In genomic region chr22:23750374-23750743, GRCh38 we compare ENCODE assay signal across 8 cellular contexts. TPM values are rescaled to one million over a fixed set of nuclear protein-coding genes. Genes with fewer than 3 reads are reported as not detected.
DNase-seq lines count a peak whose midpoint lies in the region; ATAC-seq and TF ChIP-seq lines count a peak whose summit lies in the region.

No MANE protein-coding gene starts in this region.

- CTCF ChIA-PET in SK-N-SH (lab: Yijun Ruan, JAX): interaction anchor here (1.2 to 1.6 kb wide), 2 partner anchors 9 to 144 kb away, joined by 3 to 4 read pairs; partner anchors contain the start of gene MIF

- TF ChIP-seq RAD21 in SK-N-SH (IDR thresholded peaks at IDR 0.05; ENCODE audit: low read length): no peak

- H3K4me2 ChIP-seq in SK-N-SH: peak overlapping the region; percentile 84
- peak overlapping the region; percentile 99 for H3K4me2 ChIP-seq in fibroblast of lung (ENCODE audit: extremely low read depth, insufficient read depth, low read length)

- H3K36me3 Mint-ChIP-seq in progenitor cell of endocrine pancreas (ENCODE audit: insufficient read depth): peaks cover 4% of the 10 kb centered on the region

- no peaks in the 10 kb centered on the region for H4K20me1 ChIP-seq in SK-N-SH (ENCODE audit: insufficient read depth)
- H4K20me1 ChIP-seq in fibroblast of lung (ENCODE audit: control insufficient read depth, extremely low read depth, insufficient read depth, low read length): no peaks in the 10 kb centered on the region

- ATAC-seq in HG03175 (IDR thresholded peaks at IDR 0.05; ENCODE audit: unreplicated experiment) (no peak), GM21528 (IDR thresholded peaks at IDR 0.05; ENCODE audit: low FRiP score, unreplicated experiment) (no peak)

- POLR2A ChIA-PET in SK-N-SH (lab: Yijun Ruan, JAX): interaction anchor here (1.0 to 2.3 kb wide), 2 partner anchors 9 to 13 kb away, joined by 4 to 9 read pairs; no protein-coding TSS in a partner anchor

- DNase-seq in GM06990 (ENCODE audit: extremely low read depth, insufficient read length): no peak
- no peak for DNase-seq in SK-N-SH
- no peak for DNase-seq in fibroblast of lung (ENCODE audit: low read depth in 2 of 2)
- no peak for DNase-seq in progenitor cell of endocrine pancreas (ENCODE audit: low spot score, unreplicated experiment)
- no peak for DNase-seq in COLO668 (lab: John Stamatoyannopoulos, UW; ENCODE audit: unreplicated experiment)
- DNase-seq in GM19240 (ENCODE audit: insufficient read length, low spot score): no peak

- no peaks in the 10 kb centered on the region for H3F3A ChIP-seq in SK-N-SH (replicated peaks; ENCODE audit: insufficient read depth)

- H3K27ac Mint-ChIP-seq in progenitor cell of endocrine pancreas: peak overlapping the region; percentile 94

- TF ChIP-seq CTCF in GM06990 (IDR thresholded peaks at IDR 0.05; ENCODE audit: insufficient read depth, low read length, poor library complexity, severe bottlenecking) (no peak), SK-N-SH (IDR thresholded peaks at IDR 0.05) (no peak), fibroblast of lung (conservative IDR thresholded peaks at IDR 0.05 in 1 of 2, IDR thresholded peaks at IDR 0.05 in 1 of 2; ENCODE audit: low read depth in 1 of 2, low read length in 2 of 2) (no peak), progenitor cell of endocrine pancreas (IDR thresholded peaks at IDR 0.05; ENCODE audit: unreplicated experiment) (no peak)

- H3K79me2 ChIP-seq in SK-N-SH (ENCODE audit: insufficient read depth) (peaks cover 34% of the 10 kb centered on the region), fibroblast of lung (ENCODE audit: control insufficient read depth, insufficient read depth, low read length) (no peaks in the 10 kb centered on the region)

- peaks cover 0 to 10% of the 10 kb centered on the region in 2 experiments; a peak in 2 of 4 replicates for H3K4me1 ChIP-seq in SK-N-SH (ENCODE audit: control insufficient read depth in 1 of 2, insufficient read depth in 2 of 2, low read depth in 1 of 2, low read length in 1 of 2)
- no peaks in the 10 kb centered on the region for H3K4me1 ChIP-seq in fibroblast of lung (ENCODE audit: control insufficient read depth, extremely low read depth, insufficient read depth, low read length)

- no peaks in the 10 kb centered on the region for H3K9me3 Mint-ChIP-seq in progenitor cell of endocrine pancreas (ENCODE audit: low read depth)

- no peak for TF ChIP-seq EP300 in SK-N-SH (IDR thresholded peaks at IDR 0.05; ENCODE audit: borderline replicate concordance in 1 of 2, low read depth in 1 of 2, low read length in 1 of 2)

- H3K4me3 ChIP-seq in GM06990 (replicated peaks; ENCODE audit: low read depth, low read length) (peak overlapping the region; percentile 74), SK-N-SH (ENCODE audit: low read depth in 2 of 2, low read length in 1 of 2) (peak overlapping the region; percentile 78 to 81), fibroblast of lung (replicated peaks in 1 of 4; ENCODE audit: control extremely low read depth in 1 of 4, insufficient read depth in 1 of 4, low read depth in 3 of 4, low read length in 4 of 4) (peak overlapping the region; percentile 80 to 95 (median 85))

- H2AFZ ChIP-seq in SK-N-SH (ENCODE audit: low read depth) (peak overlapping the region; percentile 93), fibroblast of lung (ENCODE audit: low read length) (peak overlapping the region; percentile 83)

- H3K9me3 ChIP-seq in SK-N-SH: no peaks in the 10 kb centered on the region
- no peaks in the 10 kb centered on the region for H3K9me3 ChIP-seq in fibroblast of lung (ENCODE audit: control insufficient read depth, insufficient read depth, low read depth, low read length)

- peak overlapping the region; percentile 5 to 40; a peak in 1 of 4 replicates for H3K27ac ChIP-seq in SK-N-SH (ENCODE audit: low read depth in 2 of 2, low read length in 1 of 2)
- peak overlapping the region; percentile 42 for H3K27ac ChIP-seq in fibroblast of lung (ENCODE audit: insufficient read depth, low read length)

- H3K27me3 Mint-ChIP-seq in progenitor cell of endocrine pancreas: no peaks in the 10 kb centered on the region

- H3K36me3 ChIP-seq in GM06990 (ENCODE audit: control insufficient read depth, insufficient read depth, low read length) (no peaks in the 10 kb centered on the region), SK-N-SH (replicated peaks in 1 of 2; ENCODE audit: control insufficient read depth in 1 of 2, insufficient read depth in 2 of 2, low read length in 1 of 2) (no peaks in the 10 kb centered on the region), fibroblast of lung (ENCODE audit: control insufficient read depth, insufficient read depth, low read length) (no peaks in the 10 kb centered on the region)

- H3K27me3 ChIP-seq in GM06990 (replicated peaks; ENCODE audit: control insufficient read depth, insufficient read depth, low read length) (no peaks in the 10 kb centered on the region), SK-N-SH (ENCODE audit: insufficient read depth) (no peaks in the 10 kb centered on the region), fibroblast of lung (ENCODE audit: control insufficient read depth, insufficient read depth, low read length) (no peaks in the 10 kb centered on the region)

- WGBS in SK-N-SH (ENCODE audit: low lambda C conversion rate): 21% methylated on average over 7 of the region's 7 CpGs

- no peaks in the 10 kb centered on the region for H3K9me2 ChIP-seq in SK-N-SH

- H3K9ac ChIP-seq in SK-N-SH: peak overlapping the region; percentile 83
- peak overlapping the region; percentile 73 for H3K9ac ChIP-seq in fibroblast of lung (ENCODE audit: insufficient read depth, low read length)

- peak overlapping the region; percentile 79 for H3K4me3 Mint-ChIP-seq in progenitor cell of endocrine pancreas (ENCODE audit: low read depth)

- H3K4me1 Mint-ChIP-seq in progenitor cell of endocrine pancreas (ENCODE audit: low read depth): peaks cover 20% of the 10 kb centered on the region

TF ChIP-seq in SK-N-SH, 30 proteins besides CTCF, POLR2A, EP300 and RAD21 (continues in another document):
- TF ChIP-seq MXI1 (IDR thresholded peaks at IDR 0.05; ENCODE audit: low read depth, low read length): no peak
- no peak for TF ChIP-seq TEAD4 (IDR thresholded peaks at IDR 0.05; ENCODE audit: borderline replicate concordance, insufficient read depth)
- TF ChIP-seq YY1 (IDR thresholded peaks at IDR 0.05; ENCODE audit: low read depth): no peak

RNA-seq across cellular contexts. Expression of gene ZNF70, which starts 0.6 kb away (rescaled TPM):
- polyA plus RNA-seq in SK-N-SH (2012; rRNA removed): 0.77 and 0.80 TPM in 2 replicates
- polyA plus RNA-seq in SK-N-SH (2012; cell fraction: cytosol; rRNA removed): 0.48 and 0.66 TPM in 2 replicates
- polyA plus RNA-seq in SK-N-SH (2012; cell fraction: nucleus; rRNA removed): 2.2 and 2.5 TPM in 2 replicates
- 2.8 and 3.1 TPM in 2 replicates for total RNA-seq in fibroblast of lung
- polyA plus RNA-seq in fibroblast of lung: 1.0 and 1.2 TPM in 2 replicates
- polyA plus RNA-seq in fibroblast of lung (2012): 1.4 and 2.6 TPM in 2 replicates
- 18.3 and 22.9 TPM in 2 replicates for polyA minus RNA-seq in fibroblast of lung (ENCODE audit: low replicate concordance)
- 8.9 and 9.8 TPM in 2 replicates for total RNA-seq in progenitor cell of endocrine pancreas

RNA-seq across cellular contexts. Expression of gene VPREB3, which starts 3.9 kb away (rescaled TPM):
- polyA plus RNA-seq in SK-N-SH (2012; rRNA removed) (0.54 TPM in 1 of 2 replicates, not detected in the other), fibroblast of lung (not detected in 2 replicates)
- 0.19 and 0.30 TPM in 2 replicates for polyA plus RNA-seq in SK-N-SH (2012; cell fraction: cytosol; rRNA removed)
- polyA plus RNA-seq in SK-N-SH (2012; cell fraction: nucleus; rRNA removed): not detected in 2 replicates
- total RNA-seq in fibroblast of lung (not detected in 2 replicates), progenitor cell of endocrine pancreas (not detected in 2 replicates)
- not detected in 2 replicates for polyA plus RNA-seq in fibroblast of lung (2012)
- polyA minus RNA-seq in fibroblast of lung (ENCODE audit: low replicate concordance): 1.2 TPM in 1 of 2 replicates, not detected in the other

RNA-seq across cellular contexts. Expression of gene C22orf15, which starts 12.4 kb away (rescaled TPM):
- polyA plus RNA-seq in SK-N-SH (2012; rRNA removed) (1.6 and 2.5 TPM in 2 replicates), fibroblast of lung (0.71 and 1.4 TPM in 2 replicates)
- polyA plus RNA-seq in SK-N-SH (2012; cell fraction: cytosol; rRNA removed): 0.80 and 1.2 TPM in 2 replicates
- 6.0 and 8.1 TPM in 2 replicates for polyA plus RNA-seq in SK-N-SH (2012; cell fraction: nucleus; rRNA removed)
- total RNA-seq in fibroblast of lung (2.5 and 3.9 TPM in 2 replicates), progenitor cell of endocrine pancreas (not detected in 2 replicates)
- polyA plus RNA-seq in fibroblast of lung (2012): 1.4 and 1.7 TPM in 2 replicates
- polyA minus RNA-seq in fibroblast of lung (ENCODE audit: low replicate concordance): 0.93 and 0.94 TPM in 2 replicates

RNA-seq across cellular contexts. Expression of gene CHCHD10, which starts 17.4 kb away (rescaled TPM):
- 27.7 and 70.1 TPM in 2 replicates for polyA plus RNA-seq in SK-N-SH (2012; rRNA removed)
- polyA plus RNA-seq in SK-N-SH (2012; cell fraction: cytosol; rRNA removed): 50.5 and 57.1 TPM in 2 replicates
- 31.9 and 32.3 TPM in 2 replicates for polyA plus RNA-seq in SK-N-SH (2012; cell fraction: nucleus; rRNA removed)
- total RNA-seq in fibroblast of lung: 3.6 and 5.4 TPM in 2 replicates
- 7.5 and 11.4 TPM in 2 replicates for polyA plus RNA-seq in fibroblast of lung
- 63.1 and 73.8 TPM in 2 replicates for polyA plus RNA-seq in fibroblast of lung (2012)
- polyA minus RNA-seq in fibroblast of lung (ENCODE audit: low replicate concordance): 161 and 265 TPM in 2 replicates
- total RNA-seq in progenitor cell of endocrine pancreas: 39.5 and 42.3 TPM in 2 replicates

RNA-seq across cellular contexts. Expression of gene MMP11, which starts 22.3 kb away (rescaled TPM):
- polyA plus RNA-seq in SK-N-SH (2012; rRNA removed) (50.8 and 64.4 TPM in 2 replicates), fibroblast of lung (4.5 and 8.3 TPM in 2 replicates)
- 31.3 and 49.7 TPM in 2 replicates for polyA plus RNA-seq in SK-N-SH (2012; cell fraction: cytosol; rRNA removed)
- polyA plus RNA-seq in SK-N-SH (2012; cell fraction: nucleus; rRNA removed): 48.3 and 75.0 TPM in 2 replicates
- total RNA-seq in fibroblast of lung (8.8 and 11.3 TPM in 2 replicates), progenitor cell of endocrine pancreas (41.6 and 50.2 TPM in 2 replicates)
- 3.5 and 8.0 TPM in 2 replicates for polyA plus RNA-seq in fibroblast of lung (2012)
- 13.4 and 25.6 TPM in 2 replicates for polyA minus RNA-seq in fibroblast of lung (ENCODE audit: low replicate concordance)
